Comparison of ENCODE assay signal across 21 cellular contexts in the genomic region with DNA sequence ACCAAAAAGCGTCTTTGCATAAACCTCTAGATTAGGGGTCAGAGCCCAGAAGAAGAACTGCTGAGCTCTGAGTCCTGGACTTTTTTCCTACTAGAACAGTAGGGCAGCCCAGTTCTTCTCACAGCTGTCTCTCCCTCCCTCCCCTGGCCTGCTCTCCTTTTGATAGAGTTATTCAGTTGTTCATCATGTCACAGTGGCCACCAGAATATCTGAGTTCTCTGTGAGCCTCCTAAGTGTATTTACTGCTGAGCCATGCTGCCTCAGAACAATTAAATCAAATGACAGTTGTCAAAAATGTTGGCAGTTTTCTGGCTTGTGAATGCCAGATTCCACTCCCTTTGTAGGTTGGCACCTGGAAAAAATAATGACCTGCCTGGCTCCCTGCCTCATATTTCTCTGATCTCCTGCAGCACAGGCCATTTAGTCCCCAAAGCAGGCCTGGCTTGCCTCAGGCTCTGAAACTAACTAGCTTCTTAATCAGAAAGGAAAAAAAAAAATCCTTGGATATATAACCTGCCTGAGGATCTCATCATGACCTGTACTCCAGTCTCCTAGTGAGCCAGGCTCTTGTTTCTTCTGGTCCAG.
DNase-seq lines count a peak whose midpoint lies in the region; ATAC-seq, FAIRE-seq and TF ChIP-seq lines count a peak whose summit lies in the region.
"Had no signal": no experiment of that assay in that cellular context is flagged by ENCODE, and none has a peak within 500 bp of the region (broad histone marks: within the 10 kb centered on the region; RNA-seq: fewer than 3 reads in every experiment).

No MANE protein-coding gene starts in this region.

- no peak for FAIRE-seq in pancreas (lab: Jason Lieb, UNC)
- FAIRE-seq: A549, D721Med, H1, HTR-8/SVneo had no signal

- WGBS in pancreas, 2 donors = 79 to 90% methylated on average over 1 of the region's 1 CpG

- no peak overlapping the region for H3K4me3 ChIP-seq in left ventricle myocardium inferior
- H3K4me3 ChIP-seq in pancreas = no peak overlapping the region
- H3K4me3 ChIP-seq: A549 had no signal

- H3K4me1 ChIP-seq in left ventricle myocardium inferior (peaks cover 19% of the 10 kb centered on the region), pancreas (no peaks in the 10 kb centered on the region)
- H3K4me1 ChIP-seq: A549 had no signal

- H3K9me3 ChIP-seq in left ventricle myocardium inferior (replicated peaks) (no peaks in the 10 kb centered on the region), pancreas (no peaks in the 10 kb centered on the region)
- H3K9me3 ChIP-seq: A549, Caco-2 had no signal

- H3K36me3 ChIP-seq in left ventricle myocardium inferior (no peaks in the 10 kb centered on the region), pancreas (no peaks in the 10 kb centered on the region)

- intact Hi-C loops in left ventricle myocardium inferior (cut with micrococcal nuclease) (no loop called here), left cardiac atrium (cut with DNase I) (no loop called here), pancreas (cut with DNase I) (no loop called here)

- H3K27me3 ChIP-seq in left ventricle myocardium inferior (ENCODE audit: low read depth) (no peaks in the 10 kb centered on the region), pancreas (no peaks in the 10 kb centered on the region)

- DNase-seq in NCI-H1417 (lab: John Stamatoyannopoulos, UW) (peak in 2 of 3 experiments; percentile 5 to 51), NCI-H1417 treated with DMSO at 0.1 percent for 48 hours (lab: John Stamatoyannopoulos, UW) (no peak), left ventricle myocardium inferior (no peak), left cardiac atrium (no peak), cerebellar cortex (ENCODE audit: low spot score) (peak; percentile 0), pancreas (peak in 1 of 6 donors; percentile 22), pons (ENCODE audit: low spot score) (no peak), cortex of kidney (lab: John Stamatoyannopoulos, UW) (no peak)
- DNase-seq: AML-193; Caco-2; CD4-positive, alpha-beta T cell; DMS153; DMS79; GF-D8; H9 had no signal

- no peak for ATAC-seq in left cardiac atrium
- peak in 3 of 4 donors; percentile 28 to 68 (median 48) for ATAC-seq in pancreas
- ATAC-seq: A549 had no signal

- H3K27ac ChIP-seq in left ventricle myocardium inferior (replicated peaks) (peak overlapping the region; percentile 34), pancreas (no peak overlapping the region)
- H3K27ac ChIP-seq: 22Rv1, A549, C4-2B had no signal

- TF ChIP-seq CTCF in left ventricle myocardium inferior (IDR thresholded peaks at IDR 0.05; ENCODE audit: borderline replicate concordance) (no peak), pancreas (IDR thresholded peaks at IDR 0.05) (no peak)

Comparison
In these comparisons a context has a peak if more than half of its experiments do, and no peak if none do; other contexts are left out.
1. DNase-seq: peak in NCI-H1417 (2 of 3) and cerebellar cortex (single experiment); none in NCI-H1417 treated with DMSO at 0.1 percent for 48 hours (single experiment), left ventricle myocardium inferior (single experiment), left cardiac atrium (single experiment), pons (single experiment) and cortex of kidney (single experiment).
2. ATAC-seq: peak in pancreas (3 of 4); none in left cardiac atrium (0 of 2).